In genomic region chr10:660980-661890, GRCh38 we compare ENCODE assay signal across 12 cellular contexts. TPM values are rescaled to one million over a fixed set of nuclear protein-coding genes. Genes with fewer than 3 reads are reported as not detected.
DNase-seq lines count a peak whose midpoint lies in the region; ATAC-seq, FAIRE-seq and TF ChIP-seq lines count a peak whose summit lies in the region.
"Had no signal": no experiment of that assay in that cellular context is flagged by ENCODE, and none has a peak within 500 bp of the region (broad histone marks: within the 10 kb centered on the region; RNA-seq: fewer than 3 reads in every experiment).

No MANE protein-coding gene starts in this region.

- H3K4me3 Mint-ChIP-seq in astrocyte (ENCODE audit: unreplicated experiment): peak overlapping the region; percentile 63
- H3K4me3 Mint-ChIP-seq in neural progenitor cell: peak overlapping the region; percentile 33
- H3K4me3 Mint-ChIP-seq: dendritic cell treated with granulocyte-macrophage colony-stimulating factor and Interleukin-4, amounts not matched to agents 40 ng/mL and 50 ng/mL, for 4 days had no signal

- H3K36me3 Mint-ChIP-seq in astrocyte (ENCODE audit: low read depth, unreplicated experiment) (peaks cover 2% of the 10 kb centered on the region), neural progenitor cell (peaks cover 3% of the 10 kb centered on the region)

- no peak for TF ChIP-seq CTCF in astrocyte (IDR thresholded peaks at IDR 0.05; ENCODE audit: insufficient read depth, low read depth, low read length)
- TF ChIP-seq CTCF in neural progenitor cell (IDR thresholded peaks at IDR 0.05): no peak
- TF ChIP-seq CTCF in testis (IDR thresholded peaks at IDR 0.05): no peak

- H3K27me3 ChIP-seq in astrocyte (ENCODE audit: insufficient read depth, low read length): no peaks in the 10 kb centered on the region
- H3K27me3 ChIP-seq in neural progenitor cell: no peaks in the 10 kb centered on the region
- H3K27me3 ChIP-seq in testis: no peaks in the 10 kb centered on the region

- FAIRE-seq in astrocyte (lab: Jason Lieb, UNC) (no peak), HTR-8/SVneo (lab: Jason Lieb, UNC) (no peak)

- peaks cover 89% of the 10 kb centered on the region for H3K79me2 ChIP-seq in astrocyte (ENCODE audit: insufficient read depth, low read length)
- H3K79me2 ChIP-seq in neural progenitor cell (ENCODE audit: low read depth): peaks cover 85% of the 10 kb centered on the region

- H3F3A ChIP-seq in neural progenitor cell (ENCODE audit: low read depth): peaks cover 6% of the 10 kb centered on the region

- H3K9me3 Mint-ChIP-seq in astrocyte (ENCODE audit: unreplicated experiment) (no peaks in the 10 kb centered on the region), neural progenitor cell (peaks cover 3% of the 10 kb centered on the region)
- H3K9me3 Mint-ChIP-seq: dendritic cell treated with granulocyte-macrophage colony-stimulating factor and Interleukin-4, amounts not matched to agents 40 ng/mL and 50 ng/mL, for 4 days had no signal

- H3K4me1 ChIP-seq in astrocyte (ENCODE audit: insufficient read depth, low read length): peaks cover 27% of the 10 kb centered on the region
- H3K4me1 ChIP-seq in neural progenitor cell: peaks cover 34% of the 10 kb centered on the region
- peaks cover 37% of the 10 kb centered on the region for H3K4me1 ChIP-seq in testis

- ATAC-seq in left ventricle myocardium superior: peak; percentile 62

- H4K20me1 ChIP-seq in astrocyte (ENCODE audit: insufficient read depth, low read length) (peaks cover 72% of the 10 kb centered on the region), neural progenitor cell (ENCODE audit: low read depth) (peaks cover 87% of the 10 kb centered on the region)

- H3K9ac ChIP-seq in astrocyte (ENCODE audit: low read length) (peak overlapping the region; percentile 77), neural progenitor cell (no peak overlapping the region)

- no peak overlapping the region for H3K4me3 ChIP-seq in astrocyte (ENCODE audit: insufficient read depth, low read depth, low read length)
- no peak overlapping the region for H3K4me3 ChIP-seq in neural progenitor cell
- H3K4me3 ChIP-seq in testis: no peak overlapping the region

- H3K36me3 ChIP-seq in astrocyte (ENCODE audit: insufficient read depth, low read length): no peaks in the 10 kb centered on the region
- no peaks in the 10 kb centered on the region for H3K36me3 ChIP-seq in neural progenitor cell
- H3K36me3 ChIP-seq in testis (ENCODE audit: low read depth, missing control alignments): no peaks in the 10 kb centered on the region

- peak overlapping the region; percentile 78 for H3K4me2 ChIP-seq in astrocyte (ENCODE audit: low read length)
- no peak overlapping the region for H3K4me2 ChIP-seq in neural progenitor cell

- H3K4me1 Mint-ChIP-seq in astrocyte (ENCODE audit: low read depth, unreplicated experiment) (peaks cover 48% of the 10 kb centered on the region), neural progenitor cell (peaks cover 50% of the 10 kb centered on the region)

- no peaks in the 10 kb centered on the region for H3K9me3 ChIP-seq in astrocyte (ENCODE audit: insufficient read depth, low read depth, low read length)
- H3K9me3 ChIP-seq in neural progenitor cell (ENCODE audit: low read depth): no peaks in the 10 kb centered on the region
- H3K9me3 ChIP-seq in testis: no peaks in the 10 kb centered on the region

- no peak for TF ChIP-seq POLR2A in testis (IDR thresholded peaks at IDR 0.05)

- intact Hi-C loops in left ventricle myocardium superior (cut with micrococcal nuclease): no loop called here
- intact Hi-C loops in testis (cut with DNase I; ENCODE audit: low total_unique reads): no loop called here

- 75 to 80% methylated on average over 18 to 19 of the region's 19 CpGs for WGBS in testis, 2 donors

- H3K27ac ChIP-seq in astrocyte (ENCODE audit: low read depth, low read length) (no peak overlapping the region), neural progenitor cell (no peak overlapping the region), testis (peak overlapping the region; percentile 43 to 50)

- H3K27me3 Mint-ChIP-seq in astrocyte (ENCODE audit: low read depth, unreplicated experiment) (no peaks in the 10 kb centered on the region), neural progenitor cell (ENCODE audit: insufficient read depth, low read depth) (peaks cover 4% of the 10 kb centered on the region)

- no peak overlapping the region for H2AFZ ChIP-seq in astrocyte (ENCODE audit: low read depth, low read length)
- no peak overlapping the region for H2AFZ ChIP-seq in neural progenitor cell (replicated peaks)

- H3K27ac Mint-ChIP-seq in astrocyte (ENCODE audit: unreplicated experiment) (peak overlapping the region; percentile 83), neural progenitor cell (peak overlapping the region; percentile 70)
- H3K27ac Mint-ChIP-seq: dendritic cell treated with granulocyte-macrophage colony-stimulating factor and Interleukin-4, amounts not matched to agents 40 ng/mL and 50 ng/mL, for 4 days had no signal

- DNase-seq in astrocyte (ENCODE audit: low read depth) (no peak), left ventricle myocardium superior (peak; percentile 41), neural progenitor cell (ENCODE audit: low spot score) (no peak), testis (no peak), NCI-H82 treated with DMSO at 0.1 percent for 48 hours (lab: John Stamatoyannopoulos, UW; ENCODE audit: unreplicated experiment) (no peak), activated gamma-delta T cell treated with Interleukin-2 at 50 U/mL for 16 hours (no peak), A172 (ENCODE audit: low spot score) (no peak), HTR-8/SVneo (ENCODE audit: insufficient read length, low spot score) (no peak)
- DNase-seq: activated CD4-positive, alpha-beta T cell treated with anti-CD3 and anti-CD28 coated beads for 48 hours; mammary epithelial cell; NCI-H1436 had no signal

RNA-seq across cellular contexts. Expression of gene DIP2C, which starts 28.2 kb away (rescaled TPM):
- 27.3 and 30.1 TPM in 2 replicates for total RNA-seq in astrocyte
- total RNA-seq in left ventricle myocardium superior: 32.6 TPM
- total RNA-seq in neural progenitor cell (ENCODE audit: low replicate concordance): 10.1 and 12.2 TPM in 2 replicates
- total RNA-seq in testis: 10 to 100 TPM; 30.1 to 43.4 TPM
- 14.9 TPM for polyA plus RNA-seq in testis (ENCODE audit: insufficient read depth, low read depth, low replicate concordance)
- total RNA-seq in A172 (2014; rRNA removed; shearing (Covaris generic)): 10.0 and 12.8 TPM in 2 replicates

Comparison
In these comparisons a context has a peak if more than half of its experiments do, and no peak if none do; other contexts are left out.
1. H3K27ac ChIP-seq: peak in testis (2 of 2); none in astrocyte (single experiment) and neural progenitor cell (single experiment).